Comparison of ENCODE assay signal across 1 cellular context in genomic region chr19:54297759-54298305, GRCh38.
TF ChIP-seq lines count a peak whose summit lies in the region.

No MANE protein-coding gene starts in this region.

TF ChIP-seq in GM23338, 12 proteins besides CTCF, POLR2A, EP300 and RAD21 (continued from another document):
- TF ChIP-seq ZNF462 (CRISPR knock-in tag; IDR thresholded peaks at IDR 0.05) (no peak), EZH2 (IDR thresholded peaks at IDR 0.05; ENCODE audit: low read depth, unreplicated experiment) (no peak), CREB1 (CRISPR knock-in tag; IDR thresholded peaks at IDR 0.05; ENCODE audit: low read depth) (no peak), REST (IDR thresholded peaks at IDR 0.05; ENCODE audit: unreplicated experiment) (no peak), JUNB (IDR thresholded peaks at IDR 0.05; ENCODE audit: unreplicated experiment) (no peak), ETS1 (IDR thresholded peaks at IDR 0.05) (no peak), POLR2AphosphoS5 (IDR thresholded peaks at IDR 0.05; ENCODE audit: low read depth) (no peak), EZH2phosphoT487 (IDR thresholded peaks at IDR 0.05; ENCODE audit: unreplicated experiment) (no peak), NANOG (IDR thresholded peaks at IDR 0.05; ENCODE audit: borderline replicate concordance) (no peak), STAT1 (IDR thresholded peaks at IDR 0.05; ENCODE audit: unreplicated experiment) (no peak), ZNF114 (CRISPR knock-in tag; IDR thresholded peaks at IDR 0.05) (no peak)
